Comparison of ENCODE assay signal across 23 cellular contexts in genomic region chr9:32404402-32404801, GRCh38.
"Had no signal": no experiment of that assay in that cellular context is flagged by ENCODE, and none has a peak within 500 bp of the region (broad histone marks: within the 10 kb centered on the region; RNA-seq: fewer than 3 reads in every experiment).

No MANE protein-coding gene starts in this region.

- ATAC-seq: heart left ventricle; left lung; naive thymus-derived CD4-positive, alpha-beta T cell; psoas muscle had no signal

- H3K27me3 ChIP-seq: heart left ventricle, left lung, sigmoid colon, tibial artery, upper lobe of right lung, vagina had no signal

- H3K9me3 ChIP-seq: lower lobe of right lung, psoas muscle, upper lobe of right lung, vagina had no signal

- H3K4me1 ChIP-seq: parathyroid adenoma, psoas muscle had no signal

- H2AFZ ChIP-seq: parathyroid adenoma had no signal

- H3K27ac Mint-ChIP-seq: dendritic cell treated with granulocyte-macrophage colony-stimulating factor and Interleukin-4, amounts not matched to agents 40 ng/mL and 50 ng/mL, for 4 days; endodermal cell; memory B cell; mesothelial cell of epicardium; naive thymus-derived CD4-positive, alpha-beta T cell; nephron progenitor cell had no signal

- H3K27ac ChIP-seq: heart left ventricle, left lung, lower lobe of right lung, parathyroid adenoma, psoas muscle, sigmoid colon, tibial artery, upper lobe of right lung, vagina had no signal

- DNase-seq: cerebellar nuclear complex; effector CD4-positive, alpha-beta T cell; endodermal cell; foreskin melanocyte; heart left ventricle; hippocampal formation; left lung; lower lobe of right lung; naive thymus-derived CD4-positive, alpha-beta T cell; nephron progenitor cell; psoas muscle; retina; sigmoid colon; stimulated activated CD4-positive, alpha-beta T cell treated with anti-CD3 and anti-CD28 coated beads, Interleukin-12 subunit alpha, Interleukin-12 subunit beta, amount 100 ng/mL, for 4 hours; stimulated activated naive CD4-positive, alpha-beta T cell treated with Interleukin-2 at 50 U/mL for 16 hours; tibial artery; upper lobe of right lung had no signal

- H3K4me3 Mint-ChIP-seq: dendritic cell treated with granulocyte-macrophage colony-stimulating factor and Interleukin-4, amounts not matched to agents 40 ng/mL and 50 ng/mL, for 4 days; endodermal cell; memory B cell; mesothelial cell of epicardium; naive thymus-derived CD4-positive, alpha-beta T cell; nephron progenitor cell had no signal

- H3K4me3 ChIP-seq: left lung, lower lobe of right lung, psoas muscle, sigmoid colon, skin epidermis, tibial artery, upper lobe of right lung, vagina had no signal

- H3K79me2 ChIP-seq: parathyroid adenoma had no signal

- H3K4me1 Mint-ChIP-seq: memory B cell, nephron progenitor cell had no signal

- H3K27me3 Mint-ChIP-seq: dendritic cell treated with granulocyte-macrophage colony-stimulating factor and Interleukin-4, amounts not matched to agents 40 ng/mL and 50 ng/mL, for 4 days; memory B cell; naive thymus-derived CD4-positive, alpha-beta T cell had no signal

- H3K9ac ChIP-seq: parathyroid adenoma had no signal
